In the genomic region with DNA sequence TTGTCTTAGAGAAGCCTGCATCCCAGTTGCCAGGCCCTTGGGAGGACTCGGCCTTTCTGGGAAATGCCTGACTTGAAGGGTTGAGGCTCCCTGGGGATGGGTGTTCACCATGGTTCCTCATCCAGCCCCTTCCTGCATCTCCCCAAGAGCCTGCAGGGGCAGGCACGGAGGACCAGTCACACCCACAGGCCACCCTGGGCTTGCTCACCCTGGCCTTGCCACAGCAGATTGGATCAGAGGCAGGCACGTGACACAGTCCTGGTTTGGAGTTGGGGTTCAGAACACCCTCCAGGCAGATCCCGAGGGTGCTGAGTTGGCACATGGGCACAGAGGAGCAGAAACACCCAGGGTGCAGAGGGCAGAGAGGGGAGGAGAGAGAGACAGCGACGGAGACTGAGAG, we compare ENCODE assay signal across 25 cellular contexts.
"Had no signal": no experiment of that assay in that cellular context is flagged by ENCODE, and none has a peak within 500 bp of the region (broad histone marks: within the 10 kb centered on the region; RNA-seq: fewer than 3 reads in every experiment).

No MANE protein-coding gene starts in this region.

- H3K36me3 ChIP-seq: neural progenitor cell, thoracic aorta, tibial nerve, upper lobe of right lung, uterus had no signal

- H3K4me1 ChIP-seq: neural progenitor cell, parathyroid adenoma, tibial nerve, upper lobe of right lung, uterus had no signal

- H3K9ac ChIP-seq: neural progenitor cell, parathyroid adenoma had no signal

- FAIRE-seq: colon, frontal cortex had no signal

- H3K27ac ChIP-seq: dorsolateral prefrontal cortex, neural progenitor cell, parathyroid adenoma, skin epidermis, thoracic aorta, tibial nerve, upper lobe of right lung, uterus had no signal

- H3K9me3 ChIP-seq: thoracic aorta, tibial nerve, upper lobe of right lung, uterus had no signal

- H3K36me3 Mint-ChIP-seq: immature natural killer cell; memory B cell; mesothelial cell of epicardium; naive thymus-derived CD4-positive, alpha-beta T cell; neural progenitor cell; stimulated activated naive B cell treated with anti-CD40 and anti-IgM and Interleukin-4, amounts not matched to agents 10 μg/mL and 1 μg/mL and 100 μg/mL, for 72 hours had no signal

- ATAC-seq: left lobe of liver; naive thymus-derived CD4-positive, alpha-beta T cell; stimulated activated naive B cell treated with anti-CD40 and anti-IgM and Interleukin-4, amounts not matched to agents 10 μg/mL and 1 μg/mL and 100 μg/mL, for 72 hours; upper lobe of right lung had no signal

- H3K27ac Mint-ChIP-seq: immature natural killer cell; memory B cell; mesothelial cell of epicardium; naive thymus-derived CD4-positive, alpha-beta T cell; nephron; neural progenitor cell; progenitor cell of endocrine pancreas; stimulated activated naive B cell treated with anti-CD40 and anti-IgM and Interleukin-4, amounts not matched to agents 10 μg/mL and 1 μg/mL and 100 μg/mL, for 72 hours; stimulated activated naive CD8-positive, alpha-beta T cell treated with anti-CD3 and anti-CD28 coated beads, Interleukin-15, Interleukin-2, amounts not matched to agents 100 ng/mL and 50 ng/mL, for 24 hours had no signal

- H3K4me3 ChIP-seq: dorsolateral prefrontal cortex, lung, neural progenitor cell, skin epidermis, thoracic aorta, tibial nerve, upper lobe of right lung, uterus had no signal

- DNase-seq: dorsolateral prefrontal cortex; effector CD4-positive, alpha-beta T cell; hypothalamus; immature natural killer cell; islet precursor cell; naive thymus-derived CD4-positive, alpha-beta T cell; stimulated activated CD4-positive, alpha-beta T cell treated with anti-CD3 and anti-CD28 coated beads, Interleukin-15, amount 100 ng/mL, for 24 hours; stimulated activated CD4-positive, alpha-beta T cell treated with anti-CD3 and anti-CD28 coated beads, Interleukin-2, amount 100 ng/mL, for 48 hours; stimulated activated naive B cell treated with anti-CD40 and anti-IgM and Interleukin-4, amounts not matched to agents 10 μg/mL and 1 μg/mL and 100 μg/mL, for 72 hours; upper lobe of right lung; uterus had no signal

- H3K79me2 ChIP-seq: parathyroid adenoma had no signal

- H3K4me3 Mint-ChIP-seq: immature natural killer cell; memory B cell; mesothelial cell of epicardium; naive thymus-derived CD4-positive, alpha-beta T cell; nephron; neural progenitor cell; stimulated activated naive B cell treated with anti-CD40 and anti-IgM and Interleukin-4, amounts not matched to agents 10 μg/mL and 1 μg/mL and 100 μg/mL, for 72 hours; stimulated activated naive CD8-positive, alpha-beta T cell treated with anti-CD3 and anti-CD28 coated beads, Interleukin-15, Interleukin-2, amounts not matched to agents 100 ng/mL and 50 ng/mL, for 24 hours had no signal

- H3K9me3 Mint-ChIP-seq: immature natural killer cell; memory B cell; mesothelial cell of epicardium; nephron; neural progenitor cell; stimulated activated naive B cell treated with anti-CD40 and anti-IgM and Interleukin-4, amounts not matched to agents 10 μg/mL and 1 μg/mL and 100 μg/mL, for 72 hours; stimulated activated naive CD8-positive, alpha-beta T cell treated with anti-CD3 and anti-CD28 coated beads, Interleukin-15, Interleukin-2, amounts not matched to agents 100 ng/mL and 50 ng/mL, for 24 hours had no signal

- H3K4me2 ChIP-seq: neural progenitor cell had no signal

- H2AFZ ChIP-seq: neural progenitor cell, parathyroid adenoma had no signal

- H3K27me3 ChIP-seq: neural progenitor cell, upper lobe of right lung, uterus had no signal

- H3K4me1 Mint-ChIP-seq: immature natural killer cell; memory B cell; naive thymus-derived CD4-positive, alpha-beta T cell; stimulated activated naive B cell treated with anti-CD40 and anti-IgM and Interleukin-4, amounts not matched to agents 10 μg/mL and 1 μg/mL and 100 μg/mL, for 72 hours had no signal
